ENCODE assay signal across 19 cellular contexts in genomic region chr3:47523310-47524073, GRCh38. TPM values are rescaled to one million over a fixed set of nuclear protein-coding genes. Genes with fewer than 3 reads are reported as not detected.
"Had no signal": no experiment of that assay in that cellular context is flagged by ENCODE, and none has a peak within 500 bp of the region (broad histone marks: within the 10 kb centered on the region; RNA-seq: fewer than 3 reads in every experiment).

No MANE protein-coding gene starts in this region.

- DNase-seq: activated B cell treated with CpG ODN at 0.5 μM for 24 hours; activated CD4-positive, alpha-beta T cell treated with anti-CD3 and anti-CD28 coated beads, Interleukin-2, amount 10 ng/mL, durations not matched to agents 24 days and 14 days; activated CD8-positive, alpha-beta memory T cell treated with anti-CD3 and anti-CD28 coated beads, Interleukin-2, amount 50 U/mL, for 48 hours; activated naive CD8-positive, alpha-beta T cell treated with anti-CD3 and anti-CD28 coated beads for 36 hours; amygdala; effector memory CD4-positive, alpha-beta T cell; heart left ventricle; left colon; naive B cell; retina; stimulated activated CD4-positive, alpha-beta T cell treated with anti-CD3 and anti-CD28 coated beads, Interleukin-2, amount 100 ng/mL, for 48 hours; stimulated activated naive B cell treated with anti-CD40 and anti-IgM and Interleukin-4, amounts not matched to agents 10 μg/mL and 1 μg/mL and 100 μg/mL, for 72 hours had no signal

- H3K4me1 ChIP-seq: parathyroid adenoma had no signal

- H2AFZ ChIP-seq: parathyroid adenoma had no signal

- H3K9ac ChIP-seq: neural progenitor cell, parathyroid adenoma had no signal

- H3K4me3 ChIP-seq: coronary artery, heart left ventricle, lung, neural progenitor cell, tibial nerve, vagina had no signal

- H3K27me3 ChIP-seq: heart left ventricle, tibial nerve, vagina had no signal

- H3K9me3 ChIP-seq: vagina had no signal

- H3K36me3 ChIP-seq: heart left ventricle, neural progenitor cell, tibial nerve, vagina had no signal

- H3K79me2 ChIP-seq: parathyroid adenoma had no signal

- H3K27ac ChIP-seq: coronary artery, heart left ventricle, neural progenitor cell, parathyroid adenoma, tibial nerve, vagina had no signal

- H3K4me2 ChIP-seq: neural progenitor cell had no signal

RNA-seq across cellular contexts. Expression of gene CSPG5, which starts 55.2 kb away (rescaled TPM):
- polyA plus RNA-seq: fibroblast of lung had no signal
